In genomic region chr15:70474682-70475438, GRCh38 we compare ENCODE assay signal across 8 cellular contexts.
DNase-seq lines count a peak whose midpoint lies in the region; ATAC-seq and TF ChIP-seq lines count a peak whose summit lies in the region.

No MANE protein-coding gene starts in this region.

- peak; percentile 47 for ATAC-seq in body of pancreas

- H3K36me3 ChIP-seq in body of pancreas (replicated peaks in 1 of 2; ENCODE audit: insufficient read depth in 1 of 2, low read depth in 2 of 2): no peaks in the 10 kb centered on the region
- no peaks in the 10 kb centered on the region for H3K36me3 ChIP-seq in suprapubic skin
- no peaks in the 10 kb centered on the region for H3K36me3 ChIP-seq in ovary

- H3K9me3 Mint-ChIP-seq in endothelial cell (ENCODE audit: unreplicated experiment): no peaks in the 10 kb centered on the region

- DNase-seq in H4 (ENCODE audit: low spot score) (peak; percentile 99), NOMO-1 (lab: John Stamatoyannopoulos, UW; ENCODE audit: unreplicated experiment in 2 of 2) (peak; percentile 79 to 83), body of pancreas (peak in 2 of 4 donors; percentile 39 to 56), kidney glomerular epithelial cell (lab: John Stamatoyannopoulos, UW) (peak; percentile 65), suprapubic skin (ENCODE audit: low spot score in 2 of 2) (no peak), endothelial cell (ENCODE audit: low spot score) (no peak), ovary (no peak)
- no peak for DNase-seq in activated CD4-positive, alpha-beta T cell treated with anti-CD3 and anti-CD28 coated beads, Interleukin-2, amount 50 U/mL, for 4 hours

- H3K4me3 ChIP-seq in body of pancreas: no peak overlapping the region
- H3K4me3 ChIP-seq in suprapubic skin: peak overlapping the region; percentile 42
- no peak overlapping the region for H3K4me3 ChIP-seq in ovary

- no peak overlapping the region for H3K4me3 Mint-ChIP-seq in endothelial cell (ENCODE audit: unreplicated experiment)

- TF ChIP-seq EP300 in suprapubic skin (IDR thresholded peaks at IDR 0.05) (no peak), ovary (IDR thresholded peaks at IDR 0.05) (no peak)

- TF ChIP-seq POLR2A in body of pancreas (IDR thresholded peaks at IDR 0.05): no peak
- no peak for TF ChIP-seq POLR2A in suprapubic skin (IDR thresholded peaks at IDR 0.05)
- TF ChIP-seq POLR2A in ovary (IDR thresholded peaks at IDR 0.05): no peak

- H3K9me3 ChIP-seq in body of pancreas (no peaks in the 10 kb centered on the region), suprapubic skin (no peaks in the 10 kb centered on the region), ovary (no peaks in the 10 kb centered on the region)

- no peaks in the 10 kb centered on the region for H3K36me3 Mint-ChIP-seq in endothelial cell (ENCODE audit: low read depth, unreplicated experiment)

- H3K27ac Mint-ChIP-seq in endothelial cell (ENCODE audit: unreplicated experiment): no peak overlapping the region

- H3K4me1 ChIP-seq in body of pancreas (no peaks in the 10 kb centered on the region), suprapubic skin (peaks cover 34% of the 10 kb centered on the region), ovary (ENCODE audit: insufficient read depth) (peaks cover 2% of the 10 kb centered on the region)

- no peak for TF ChIP-seq CTCF in body of pancreas (IDR thresholded peaks at IDR 0.05)
- TF ChIP-seq CTCF in suprapubic skin (IDR thresholded peaks at IDR 0.05): no peak
- no peak for TF ChIP-seq CTCF in endothelial cell (IDR thresholded peaks at IDR 0.05; ENCODE audit: unreplicated experiment)
- no peak for TF ChIP-seq CTCF in ovary (IDR thresholded peaks at IDR 0.05)

- no peaks in the 10 kb centered on the region for H3K27me3 ChIP-seq in body of pancreas
- H3K27me3 ChIP-seq in suprapubic skin: no peaks in the 10 kb centered on the region
- H3K27me3 ChIP-seq in ovary: no peaks in the 10 kb centered on the region

- no peaks in the 10 kb centered on the region for H3K4me1 Mint-ChIP-seq in endothelial cell (ENCODE audit: unreplicated experiment)

- intact Hi-C loops in body of pancreas (cut with DNase I): loop anchor here (10.0 kb wide), 1 partner anchor 60 kb away; no protein-coding TSS in a partner anchor
- intact Hi-C loops in ovary (cut with DNase I): loop anchor here in 1 of 4 donors (5.0 kb wide), 1 partner anchor 998 kb away; no protein-coding TSS in a partner anchor

- peaks cover 9% of the 10 kb centered on the region for H3K27me3 Mint-ChIP-seq in endothelial cell (ENCODE audit: unreplicated experiment)

- WGBS in body of pancreas, 2 donors: 59 to 73% methylated on average over 29 to 33 of the region's 33 CpGs
- WGBS in suprapubic skin: 40% methylated on average over 27 of the region's 33 CpGs
- WGBS in ovary, 3 donors: 68 to 87% (median 82%) methylated on average over 33 of the region's 33 CpGs

- H3K27ac ChIP-seq in body of pancreas (peak overlapping the region in 2 of 4 donors; percentile 53 to 64), suprapubic skin (peak overlapping the region; percentile 82), ovary (no peak overlapping the region)

Comparison
In these comparisons a context has a peak if more than half of its experiments do, and no peak if none do; other contexts are left out.
1. DNase-seq: peak in H4 (single experiment), NOMO-1 (2 of 2) and kidney glomerular epithelial cell (single experiment); none in suprapubic skin (0 of 2), endothelial cell (single experiment), ovary (0 of 5) and activated CD4-positive, alpha-beta T cell treated with anti-CD3 and anti-CD28 coated beads, Interleukin-2, amount 50 U/mL, for 4 hours (0 of 2).